Comparison of ENCODE assay signal across 8 cellular contexts in genomic region chr17:1720856-1721386, GRCh38. TPM values are rescaled to one million over a fixed set of nuclear protein-coding genes. Genes with fewer than 3 reads are reported as not detected.
A peak's percentile ranks its signal among the peaks of the same experiment; 100 is the strongest.
DNase-seq lines count a peak whose midpoint lies in the region; ATAC-seq and TF ChIP-seq lines count a peak whose summit lies in the region.

No MANE protein-coding gene starts in this region.

- peaks cover 36 to 55% (median 38%) of the 10 kb centered on the region in 3 donors for H3K4me1 Mint-ChIP-seq in naive B cell

- ATAC-seq in naive B cell (ENCODE audit: low read depth in 2 of 2), result no peak
- no peak for ATAC-seq in GM19463 (IDR thresholded peaks at IDR 0.05; ENCODE audit: unreplicated experiment)

- no peaks in the 10 kb centered on the region for H3K27me3 ChIP-seq in dorsolateral prefrontal cortex

- H3K36me3 Mint-ChIP-seq in naive B cell, result no peaks in the 10 kb centered on the region

- H3K4me3 ChIP-seq in dorsolateral prefrontal cortex, result peak overlapping the region in 30 of 59 donors; percentile 9 to 50 (median 30)

- DNase-seq in NCI-H1417 (lab: John Stamatoyannopoulos, UW) (peak; percentile 26 to 63 (median 37)), NCI-H1417 treated with DMSO at 0.1 percent for 48 hours (lab: John Stamatoyannopoulos, UW) (no peak), NCI-H1694 treated with DMSO at 0.1 percent for 48 hours (lab: John Stamatoyannopoulos, UW) (peak; percentile 20), dorsolateral prefrontal cortex (peak in 6 of 10 donors; percentile 56 to 82 (median 66)), naive B cell (peak; percentile 62), superior temporal gyrus (ENCODE audit: extremely low spot score) (peak; percentile 77)
- DNase-seq in activated CD4-positive, alpha-beta T cell treated with anti-CD3 and anti-CD28 coated beads, Interleukin-2, amount 50 U/mL, for 24 hours (ENCODE audit: low read depth in 1 of 2, low spot score in 1 of 2), result peak; percentile 42 to 59

- H3K9me3 Mint-ChIP-seq in naive B cell, result no peaks in the 10 kb centered on the region

- intact Hi-C loops in dorsolateral prefrontal cortex (cut with DNase I), result loop anchor here in 1 of 2 donors (5.0 to 10.0 kb wide), 2 partner anchors 156 to 324 kb away; partner anchors contain the start of gene OVCA2

- H3K27me3 Mint-ChIP-seq in naive B cell, result peaks cover 0 to 3% (median 0%) of the 10 kb centered on the region in 3 donors

- peak overlapping the region in 5 of 6 donors; percentile 4 to 72 (median 34) for H3K27ac Mint-ChIP-seq in naive B cell

- peak overlapping the region in 4 of 8 donors; percentile 56 to 87 (median 78) for H3K4me3 Mint-ChIP-seq in naive B cell

- H3K27ac ChIP-seq in dorsolateral prefrontal cortex, result peak overlapping the region in 7 of 59 donors; percentile 5 to 51 (median 19)

- TF ChIP-seq CTCF in dorsolateral prefrontal cortex (IDR thresholded peaks at IDR 0.05 in 54 of 56, conservative IDR thresholded peaks at IDR 0.05 in 2 of 56; ENCODE audit: low read depth in 1 of 56, partially characterized antibody in 56 of 56), result peak; percentile 82 to 97 (median 93)

RNA-seq across cellular contexts. Expression of gene WDR81, which starts 3.6 kb away (rescaled TPM):
- total RNA-seq in dorsolateral prefrontal cortex, result 10 to 100 TPM; 12.9 to 29.4 (median 19.8) TPM
- 10 to 100 TPM in 3 of 6 donors, 1 to 10 TPM in 3; 2.1 to 19.1 (median 9.9) TPM for polyA plus RNA-seq in naive B cell (ENCODE audit: low read depth in 6 of 6)

RNA-seq across cellular contexts. Expression of gene TLCD2, which starts 10.7 kb away (rescaled TPM):
- total RNA-seq in dorsolateral prefrontal cortex, result 1 to 10 TPM in 88 of 120 experiments, under 1 TPM in 32; 0.41 to 3.5 (median 1.3) TPM
- not detected for polyA plus RNA-seq in naive B cell (ENCODE audit: low read depth in 6 of 6)

RNA-seq across cellular contexts. Expression of gene SERPINF2, which starts 21.8 kb away (rescaled TPM):
- 1 to 10 TPM in 115 of 120 experiments, under 1 TPM in 5; 0.48 to 7.8 (median 2.1) TPM for total RNA-seq in dorsolateral prefrontal cortex
- under 1 TPM in 3 of 6 donors, not detected in 3; 0.25 to 0.59 (median 0.40) TPM for polyA plus RNA-seq in naive B cell (ENCODE audit: low read depth in 6 of 6)

RNA-seq across cellular contexts. Expression of gene PRPF8, which starts 36.3 kb away (rescaled TPM):
- 100 to 1,000 TPM; 220 to 305 (median 265) TPM for total RNA-seq in dorsolateral prefrontal cortex
- 100 to 1,000 TPM in 5 of 6 donors, 10 to 100 TPM in 1; 54.2 to 184 (median 139) TPM for polyA plus RNA-seq in naive B cell (ENCODE audit: low read depth in 6 of 6)

RNA-seq across cellular contexts. Expression of gene SERPINF1, which starts 40.9 kb away (rescaled TPM):
- 100 to 1,000 TPM in 32 of 120 experiments, 10 to 100 TPM in 88; 32.7 to 130 (median 83.9) TPM for total RNA-seq in dorsolateral prefrontal cortex
- 10 to 100 TPM in 1 of 6 donors, 1 to 10 TPM in 5; 1.3 to 15.3 (median 5.4) TPM for polyA plus RNA-seq in naive B cell (ENCODE audit: low read depth in 6 of 6)
